Comparison of ENCODE assay signal across 9 cellular contexts in the genomic region with DNA sequence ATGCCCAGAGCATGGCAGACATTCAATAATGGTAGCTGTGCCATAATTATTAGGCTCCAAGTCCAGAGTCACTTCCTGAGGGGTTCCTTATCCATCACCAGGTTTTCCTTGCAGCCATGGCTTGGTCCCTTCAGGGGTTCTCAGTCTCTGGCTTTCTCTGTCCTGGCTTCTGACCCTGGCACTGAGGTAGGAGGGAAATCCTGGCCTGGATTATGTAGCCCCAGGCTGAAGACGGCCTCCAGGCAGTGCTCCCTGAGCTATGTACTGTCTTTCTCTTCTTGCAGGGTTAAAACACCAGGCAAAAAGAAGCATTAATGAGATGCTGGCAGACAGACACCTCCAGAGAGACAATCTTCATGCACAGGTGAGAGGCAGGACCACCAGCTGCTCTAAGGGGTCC. TPM values are rescaled to one million over a fixed set of nuclear protein-coding genes. Genes with fewer than 3 reads are reported as not detected.
DNase-seq lines count a peak whose midpoint lies in the region; ATAC-seq and TF ChIP-seq lines count a peak whose summit lies in the region.
"Had no signal": no experiment of that assay in that cellular context is flagged by ENCODE, and none has a peak within 500 bp of the region (broad histone marks: within the 10 kb centered on the region; RNA-seq: fewer than 3 reads in every experiment).

No MANE protein-coding gene starts in this region.

- no peaks in the 10 kb centered on the region for H3K36me3 ChIP-seq in body of pancreas (replicated peaks in 1 of 2; ENCODE audit: insufficient read depth in 1 of 2, low read depth in 2 of 2)

- DNase-seq in DMS 273 (lab: John Stamatoyannopoulos, UW; ENCODE audit: unreplicated experiment) (peak; percentile 92), H9 (peak; percentile 87), NCI-H524 treated with DMSO at 0.1 percent for 48 hours (lab: John Stamatoyannopoulos, UW) (peak; percentile 5), body of pancreas (peak; percentile 45 to 64 (median 54)), left lobe of liver (ENCODE audit: low spot score) (no peak), OCI-M2 (lab: John Stamatoyannopoulos, UW; ENCODE audit: unreplicated experiment) (no peak), NCI-H2107 (lab: John Stamatoyannopoulos, UW) (no peak)

- H3K27ac ChIP-seq in H9 (ENCODE audit: insufficient read length, low read depth, low read length) (no peak overlapping the region), body of pancreas (no peak overlapping the region)
- H3K27ac ChIP-seq: PC-9 had no signal

- H3K23me2 ChIP-seq in H9 (ENCODE audit: insufficient read length, low read depth, low read length, poor library complexity, severe bottlenecking) = peaks cover 4% of the 10 kb centered on the region

- H4K8ac ChIP-seq in H9 (replicated peaks; ENCODE audit: insufficient read length, low read depth, low read length) = no peak overlapping the region

- H3T11ph ChIP-seq in H9 (ENCODE audit: low read length) = no peak overlapping the region

- intact Hi-C loops in body of pancreas (cut with DNase I) = loop anchor here (5.0 kb wide), 2 partner anchors 117 to 177 kb away; no protein-coding TSS in a partner anchor

- peaks cover 12 to 20% of the 10 kb centered on the region in 2 experiments for H3K4me1 Mint-ChIP-seq in H9

- H3K27ac Mint-ChIP-seq in H9 = no peak overlapping the region

- H3K4me3 Mint-ChIP-seq in H9 = no peak overlapping the region

- no CpG with 5 or more reads among the region's 1 CpG for WGBS in H9 (ENCODE audit: extremely low coverage, insufficient read length, low lambda C conversion rate)
- WGBS in body of pancreas, 2 donors = 27 to 67% methylated on average over 1 of the region's 1 CpG

- no peak overlapping the region for H4K91ac ChIP-seq in H9 (ENCODE audit: insufficient read length, low read depth, low read length)

- no peaks in the 10 kb centered on the region for H3K79me1 ChIP-seq in H9 (ENCODE audit: insufficient read depth, low read depth, low read length, poor library complexity, severe bottlenecking)

- no peak overlapping the region for H2BK15ac ChIP-seq in H9 (ENCODE audit: low read depth, low read length)

- no peak overlapping the region for H3K4me3 ChIP-seq in body of pancreas
- H3K4me3 ChIP-seq: PC-9 had no signal

- no peak overlapping the region for H3K4me2 ChIP-seq in H9 (ENCODE audit: insufficient read depth, insufficient read length, low read length)
- H3K4me2 ChIP-seq: PC-9 had no signal

- H3K14ac ChIP-seq in H9 (ENCODE audit: insufficient read depth, low read length) = no peak overlapping the region

- ATAC-seq in body of pancreas = peak; percentile 64
- ATAC-seq in left lobe of liver = peak; percentile 69
- ATAC-seq in HG03095 (IDR thresholded peaks at IDR 0.05; ENCODE audit: unreplicated experiment) = no peak

- H3K9ac ChIP-seq in H9 (ENCODE audit: extremely low read depth, insufficient read length, low read length) = no peak overlapping the region

- H3K4me1 ChIP-seq in H9 (ENCODE audit: insufficient read depth, low read length) (peaks cover 5% of the 10 kb centered on the region; the same call in 1 of the 2 replicates), body of pancreas (no peaks in the 10 kb centered on the region)

- H2AK5ac ChIP-seq in H9 (ENCODE audit: insufficient read length, low read length) = no peak overlapping the region

- H3K9me3 ChIP-seq in H9 (ENCODE audit: control insufficient read depth, low read depth, low read length) = no peaks in the 10 kb centered on the region
- H3K9me3 ChIP-seq in body of pancreas = no peaks in the 10 kb centered on the region

- no peak overlapping the region for H2BK5ac ChIP-seq in H9 (ENCODE audit: insufficient read length, low read length)

- H3K23ac ChIP-seq in H9 (ENCODE audit: insufficient read length, low read depth, low read length) = no peak overlapping the region

- H2BK20ac ChIP-seq in H9 (ENCODE audit: low read depth, low read length, poor library complexity, severe bottlenecking) = no peak overlapping the region

- H3K18ac ChIP-seq in H9 (ENCODE audit: insufficient read length, low read depth, low read length) = no peak overlapping the region

- H2BK120ac ChIP-seq in H9 (ENCODE audit: low read depth, low read length, poor library complexity, severe bottlenecking) = no peak overlapping the region

- no peak overlapping the region for H3K56ac ChIP-seq in H9 (ENCODE audit: insufficient read length, low read depth, low read length)

- H3K27me3 Mint-ChIP-seq in H9 (ENCODE audit: low read depth) = no peaks in the 10 kb centered on the region

- H2AFZ ChIP-seq in H9 (ENCODE audit: low read length) = no peak overlapping the region
- H2AFZ ChIP-seq: PC-9 had no signal

- H4K20me1 ChIP-seq in H9 (ENCODE audit: control insufficient read depth, insufficient read depth, insufficient read length) = no peaks in the 10 kb centered on the region

- H3K27me3 ChIP-seq in H9 (ENCODE audit: insufficient read depth, low read length) (no peaks in the 10 kb centered on the region; the same call in 1 of the 2 replicates), body of pancreas (no peaks in the 10 kb centered on the region)

- H3K79me2 ChIP-seq in H9 (ENCODE audit: insufficient read depth, low read length) = no peaks in the 10 kb centered on the region

- H3K9me3 Mint-ChIP-seq in H9 = no peaks in the 10 kb centered on the region

- no peaks in the 10 kb centered on the region for H3K36me3 Mint-ChIP-seq in H9 (ENCODE audit: insufficient read depth in 1 of 3, low read depth in 3 of 3)

- TF ChIP-seq CTCF in H9 (conservative IDR thresholded peaks at IDR 0.05) (no peak), body of pancreas (IDR thresholded peaks at IDR 0.05) (no peak)

- TF ChIP-seq POLR2A in body of pancreas (IDR thresholded peaks at IDR 0.05) = no peak

- no peak overlapping the region for H3K4ac ChIP-seq in H9 (ENCODE audit: low read depth, low read length)

- H4K5ac ChIP-seq in H9 (ENCODE audit: insufficient read length, low read depth, low read length) = no peak overlapping the region

- no peak overlapping the region for H2BK12ac ChIP-seq in H9 (ENCODE audit: insufficient read length, low read depth, low read length)

RNA-seq across cellular contexts. Expression of gene PADI3, which starts 9.5 kb away (rescaled TPM):
- total RNA-seq in H9 (2021) (2.4 and 2.5 TPM in 2 replicates), body of pancreas (not detected), left lobe of liver (not detected)

RNA-seq across cellular contexts. Expression of gene PADI1, which starts 34.5 kb away (rescaled TPM):
- total RNA-seq in H9 (2021) (0.20 and 0.24 TPM in 2 replicates), body of pancreas (not detected), left lobe of liver (not detected)

Comparison
In these comparisons a context has a peak if more than half of its experiments do, and no peak if none do; other contexts are left out.
1. DNase-seq: peak in DMS 273 (single experiment), H9 (single experiment), NCI-H524 treated with DMSO at 0.1 percent for 48 hours (single experiment) and body of pancreas (4 of 4); none in left lobe of liver (single experiment), OCI-M2 (single experiment) and NCI-H2107 (single experiment).